9 cellular contexts compared by ENCODE assay signal in genomic region chr21:32843561-32843960, GRCh38.
"Had no signal": no experiment of that assay in that cellular context is flagged by ENCODE, and none has a peak within 500 bp of the region (broad histone marks: within the 10 kb centered on the region; RNA-seq: fewer than 3 reads in every experiment).

No MANE protein-coding gene starts in this region.

- H3K4me3 Mint-ChIP-seq: GM23338, H9, HFFc6, IgD-negative memory B cell had no signal

- H3K4me2 ChIP-seq: GM23338 had no signal

- FAIRE-seq: H1, H54 had no signal

- H2AFZ ChIP-seq: GM23338 had no signal

- H3K4me3 ChIP-seq: GM23338 had no signal

- DNase-seq: H9, HCEC 1CT, HFFc6, KBM-7 had no signal

- H3K27ac Mint-ChIP-seq: GM23338, H9, HFFc6, IgD-negative memory B cell had no signal

- H3K36me3 Mint-ChIP-seq: IgD-negative memory B cell had no signal

- ATAC-seq: GM23338 had no signal

- H3K9me3 Mint-ChIP-seq: GM23338, H9, HFFc6 had no signal

- H3K27ac ChIP-seq: HL-60 had no signal
